21 cellular contexts compared by ENCODE assay signal in the genomic region with DNA sequence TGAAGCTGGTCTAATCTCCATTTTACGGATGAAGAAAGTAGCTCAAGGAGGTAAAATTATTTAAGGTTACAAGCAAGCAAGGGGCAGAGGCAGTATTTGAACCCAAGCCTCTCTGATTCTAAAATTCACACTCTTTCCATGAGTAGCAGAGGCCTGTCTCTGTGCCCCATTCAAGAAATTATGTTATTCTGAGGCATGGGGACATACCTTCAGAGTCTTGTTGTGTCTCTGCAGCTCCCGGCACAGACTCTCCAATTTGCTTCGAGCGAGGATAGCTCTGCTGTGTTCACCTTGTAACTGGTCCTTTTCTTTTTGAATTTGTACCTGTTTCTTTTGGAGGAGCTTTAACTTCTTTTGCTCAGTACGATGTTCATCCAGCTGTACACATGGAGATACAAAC. TPM values are rescaled to one million over a fixed set of nuclear protein-coding genes. Genes with fewer than 3 reads are reported as not detected.
DNase-seq lines count a peak whose midpoint lies in the region; ATAC-seq, FAIRE-seq and TF ChIP-seq lines count a peak whose summit lies in the region.
"Had no signal": no experiment of that assay in that cellular context is flagged by ENCODE, and none has a peak within 500 bp of the region (broad histone marks: within the 10 kb centered on the region; RNA-seq: fewer than 3 reads in every experiment).

No MANE protein-coding gene starts in this region.

- H3K4me3 ChIP-seq in OCI-LY1 (ENCODE audit: low read depth, low read length, poor library complexity, severe bottlenecking) (peak overlapping the region; percentile 40), Peyer's patch (no peak overlapping the region), pancreas (no peak overlapping the region)
- H3K4me3 ChIP-seq: MG63 had no signal

- ATAC-seq in memory B cell (ENCODE audit: low read depth), result no peak
- no peak for ATAC-seq in HG02981 (IDR thresholded peaks at IDR 0.05; ENCODE audit: unreplicated experiment)
- ATAC-seq in pancreas, result no peak
- ATAC-seq: HepG2 had no signal

- peaks cover 2% of the 10 kb centered on the region for H3K4me1 Mint-ChIP-seq in activated CD4-positive, alpha-beta T cell treated with anti-CD3 and anti-CD28 coated beads, Interleukin-2, amount 10 ng/mL, durations not matched to agents 24 days and 14 days
- peaks cover 47% of the 10 kb centered on the region for H3K4me1 Mint-ChIP-seq in memory B cell

- 86 to 89% methylated on average over 5 of the region's 5 CpGs for WGBS in pancreas, 2 donors

- H3K36me3 Mint-ChIP-seq in activated CD4-positive, alpha-beta T cell treated with anti-CD3 and anti-CD28 coated beads, Interleukin-2, amount 10 ng/mL, durations not matched to agents 24 days and 14 days (ENCODE audit: low read depth), result peaks cover 2% of the 10 kb centered on the region
- H3K36me3 Mint-ChIP-seq in memory B cell, result peaks cover 16% of the 10 kb centered on the region

- H3K9me2 ChIP-seq in OCI-LY1 (ENCODE audit: low read depth, low read length), result no peaks in the 10 kb centered on the region

- H4K20me1 ChIP-seq in OCI-LY1 (ENCODE audit: insufficient read depth, low read length), result no peaks in the 10 kb centered on the region

- H3K4me3 Mint-ChIP-seq in activated CD4-positive, alpha-beta T cell treated with anti-CD3 and anti-CD28 coated beads, Interleukin-2, amount 10 ng/mL, durations not matched to agents 24 days and 14 days, result no peak overlapping the region
- peak overlapping the region; percentile 85 for H3K4me3 Mint-ChIP-seq in memory B cell
- H3K4me3 Mint-ChIP-seq: CD4-positive, alpha-beta memory T cell had no signal

- peak; percentile 30 for DNase-seq in activated CD4-positive, alpha-beta T cell treated with anti-CD3 and anti-CD28 coated beads, Interleukin-2, amount 10 ng/mL, durations not matched to agents 24 days and 14 days
- no peak for DNase-seq in activated CD4-positive, alpha-beta T cell treated with anti-CD3 and anti-CD28 coated beads for 4 hours
- DNase-seq in memory B cell (ENCODE audit: low spot score in 2 of 2), result no peak
- no peak for DNase-seq in kidney glomerular epithelial cell (lab: John Stamatoyannopoulos, UW)
- DNase-seq in Peyer's patch, result no peak
- DNase-seq in pancreas, result no peak
- DNase-seq: CD4-positive, alpha-beta memory T cell; DMS79; HCEC 1CT; MG63; NCI-H1105; NCI-H1694; NCI-H2107; NCI-H2227 treated with DMSO at 0.1 percent for 48 hours; NCI-H524; RPMI8226 had no signal

- H3K9me3 ChIP-seq in OCI-LY1 (ENCODE audit: low read length) (no peaks in the 10 kb centered on the region), Peyer's patch (no peaks in the 10 kb centered on the region), pancreas (no peaks in the 10 kb centered on the region)
- H3K9me3 ChIP-seq: MG63 had no signal

- H3K4me2 ChIP-seq in OCI-LY1 (ENCODE audit: low read length), result peak overlapping the region; percentile 75
- H3K4me2 ChIP-seq: KMS-11 had no signal

- peaks cover under 1% of the 10 kb centered on the region; the same call in 1 of the 2 replicates for H3F3A ChIP-seq in OCI-LY1 (ENCODE audit: insufficient read depth, low read length)

- H3K79me2 ChIP-seq in OCI-LY1 (ENCODE audit: insufficient read depth, low read length), result no peaks in the 10 kb centered on the region

- peaks cover 32% of the 10 kb centered on the region for H3K4me1 ChIP-seq in OCI-LY1 (ENCODE audit: insufficient read depth, low read length, severe bottlenecking)
- H3K4me1 ChIP-seq in Peyer's patch, result no peaks in the 10 kb centered on the region
- H3K4me1 ChIP-seq in pancreas, result no peaks in the 10 kb centered on the region

- H3K27ac Mint-ChIP-seq in activated CD4-positive, alpha-beta T cell treated with anti-CD3 and anti-CD28 coated beads, Interleukin-2, amount 10 ng/mL, durations not matched to agents 24 days and 14 days, result no peak overlapping the region
- H3K27ac Mint-ChIP-seq in memory B cell, result peak overlapping the region; percentile 98

- no peak for FAIRE-seq in pancreas (lab: Jason Lieb, UNC)
- FAIRE-seq: HepG2 had no signal

- no peaks in the 10 kb centered on the region for H3K9me3 Mint-ChIP-seq in activated CD4-positive, alpha-beta T cell treated with anti-CD3 and anti-CD28 coated beads, Interleukin-2, amount 10 ng/mL, durations not matched to agents 24 days and 14 days
- peaks cover 3% of the 10 kb centered on the region for H3K9me3 Mint-ChIP-seq in memory B cell
- H3K9me3 Mint-ChIP-seq: CD4-positive, alpha-beta memory T cell had no signal

- H3K36me3 ChIP-seq in OCI-LY1 (ENCODE audit: insufficient read depth, low read length), result no peaks in the 10 kb centered on the region
- no peaks in the 10 kb centered on the region for H3K36me3 ChIP-seq in Peyer's patch
- H3K36me3 ChIP-seq in pancreas, result no peaks in the 10 kb centered on the region
- H3K36me3 ChIP-seq: MG63 had no signal

- H2AFZ ChIP-seq in OCI-LY1 (ENCODE audit: low read length), result peak overlapping the region; percentile 28; the same call in 1 of the 2 replicates

- intact Hi-C loops in activated CD4-positive, alpha-beta T cell treated with anti-CD3 and anti-CD28 coated beads, Interleukin-2, amount 10 ng/mL, durations not matched to agents 24 days and 14 days (cut with micrococcal nuclease), result no loop called here
- intact Hi-C loops in pancreas (cut with DNase I), result no loop called here

- H3K27me3 Mint-ChIP-seq in activated CD4-positive, alpha-beta T cell treated with anti-CD3 and anti-CD28 coated beads, Interleukin-2, amount 10 ng/mL, durations not matched to agents 24 days and 14 days, result no peaks in the 10 kb centered on the region
- no peaks in the 10 kb centered on the region for H3K27me3 Mint-ChIP-seq in memory B cell
- H3K27me3 Mint-ChIP-seq: CD4-positive, alpha-beta memory T cell had no signal

- no peak for TF ChIP-seq CTCF in OCI-LY1 (IDR thresholded peaks at IDR 0.05; ENCODE audit: low read length)
- no peak for TF ChIP-seq CTCF in Peyer's patch (IDR thresholded peaks at IDR 0.05)
- no peak for TF ChIP-seq CTCF in pancreas (IDR thresholded peaks at IDR 0.05)

- H3K27me3 ChIP-seq in OCI-LY1 (ENCODE audit: insufficient read depth, low read length) (no peaks in the 10 kb centered on the region), Peyer's patch (no peaks in the 10 kb centered on the region), pancreas (no peaks in the 10 kb centered on the region)
- H3K27me3 ChIP-seq: MG63 had no signal

- TF ChIP-seq POLR2A in Peyer's patch (IDR thresholded peaks at IDR 0.05), result no peak

- peak overlapping the region; percentile 56 for H3K9ac ChIP-seq in OCI-LY1 (ENCODE audit: low read length)
- H3K9ac ChIP-seq: KMS-11 had no signal

- H3K27ac ChIP-seq in OCI-LY1 (ENCODE audit: low read depth, low read length, poor library complexity, severe bottlenecking), result peak overlapping the region; percentile 77
- peak overlapping the region in 2 of 4 donors; percentile 44 to 67 for H3K27ac ChIP-seq in Peyer's patch
- no peak overlapping the region for H3K27ac ChIP-seq in pancreas
- H3K27ac ChIP-seq: 22Rv1, KMS-11 had no signal

RNA-seq across cellular contexts. Expression of a gene that starts 21.5 kb away (rescaled TPM):
- total RNA-seq in activated CD4-positive, alpha-beta T cell treated with anti-CD3 and anti-CD28 coated beads, Interleukin-2, amount 10 ng/mL, durations not matched to agents 24 days and 14 days, result 0.09 TPM in 1 of 2 replicates, not detected in the other
- 1 to 10 TPM in 2 of 4 donors, under 1 TPM in 1, not detected in 1; 0.54 to 1.7 (median 1.0) TPM for total RNA-seq in Peyer's patch
- total RNA-seq in pancreas, result under 1 TPM in 5 of 6 donors, not detected in 1; 0.03 to 0.47 (median 0.05) TPM
- under 1 TPM; 0.08 to 0.09 TPM for polyA plus RNA-seq in pancreas
- total RNA-seq: HepG2 had no signal
- polyA plus RNA-seq: HepG2 had no signal
